ENCODE assay signal across 39 cellular contexts in the genomic region with DNA sequence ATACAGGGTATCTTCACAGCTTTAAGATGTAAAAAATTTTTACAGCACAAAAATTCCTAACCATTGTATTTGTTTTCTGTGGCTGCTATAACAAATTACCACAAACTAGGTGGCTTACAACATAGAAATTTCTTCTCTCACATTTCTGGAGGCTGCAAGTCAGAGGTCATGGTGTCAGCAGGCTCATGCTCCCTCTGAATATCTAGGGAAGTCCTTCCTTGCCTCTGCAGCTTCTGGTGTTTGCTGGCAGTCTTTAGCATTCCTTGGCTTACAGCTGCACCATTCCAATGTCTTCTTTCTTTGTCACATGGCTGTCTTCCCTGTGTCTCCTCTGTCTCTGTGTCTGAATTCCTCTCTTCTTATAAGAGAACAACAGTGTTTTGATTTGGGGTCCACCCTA.
"Had no signal": no experiment of that assay in that cellular context is flagged by ENCODE, and none has a peak within 500 bp of the region (broad histone marks: within the 10 kb centered on the region; RNA-seq: fewer than 3 reads in every experiment).

No MANE protein-coding gene starts in this region.

- ATAC-seq: activated naive CD4-positive, alpha-beta T cell treated with anti-CD3 and anti-CD28 coated beads, Interleukin-2, amount 50 U/mL, for 72 hours; activated naive CD8-positive, alpha-beta T cell treated with anti-CD3 and anti-CD28 coated beads, Interleukin-2, amount 50 U/mL, for 24 hours; activated T-cell treated with anti-CD3 and anti-CD28 coated beads, Interleukin-2, amount 50 U/mL, for 4 hours; activated T-helper 17 cell treated with anti-CD3 and anti-CD28 coated beads, Interleukin-2, amount 50 U/mL, for 72 hours; body of pancreas had no signal

- H3K4me3 ChIP-seq: adrenal gland, ascending aorta, body of pancreas, breast epithelium, cardiac muscle cell had no signal

- H3K27ac ChIP-seq: adrenal gland, ascending aorta, body of pancreas, brain microvascular endothelial cell, breast epithelium, cardiac muscle cell had no signal

- H3K36me3 Mint-ChIP-seq: activated naive CD4-positive, alpha-beta T cell treated with anti-CD3 and anti-CD28 coated beads, Interleukin-2, amount 10 ng/mL, durations not matched to agents 7 days and 5 days; brain had no signal

- DNase-seq: activated effector memory CD4-positive, alpha-beta T cell treated with anti-CD3 and anti-CD28 coated beads, Interleukin-2, amount 50 U/mL, for 16 hours; activated effector memory CD4-positive, alpha-beta T cell treated with Interleukin-2 at 50 U/mL for 16 hours; activated gamma-delta T cell; activated gamma-delta T cell treated with Interleukin-2 at 50 U/mL for 16 hours; activated naive CD4-positive, alpha-beta T cell; activated naive CD4-positive, alpha-beta T cell treated with anti-CD3 and anti-CD28 coated beads for 36 hours; activated naive CD4-positive, alpha-beta T cell treated with anti-CD3 and anti-CD28 coated beads, Interleukin-2, amount 10 ng/mL, durations not matched to agents 7 days and 5 days; activated naive CD4-positive, alpha-beta T cell treated with anti-CD3 and anti-CD28 coated beads, Interleukin-2, amount 50 U/mL, for 16 hours; activated naive CD4-positive, alpha-beta T cell treated with Interleukin-2 at 50 U/mL for 16 hours; activated naive CD8-positive, alpha-beta T cell treated with anti-CD3 and anti-CD28 coated beads for 36 hours; activated naive CD8-positive, alpha-beta T cell treated with anti-CD3 and anti-CD28 coated beads, Interleukin-2, amount 10 ng/mL, durations not matched to agents 7 days and 5 days; activated naive CD8-positive, alpha-beta T cell treated with anti-CD3 and anti-CD28 coated beads, Interleukin-2, amount 50 U/mL, for 24 hours; activated T-cell treated with anti-CD3 and anti-CD28 coated beads, Interleukin-2, amount 50 U/mL, for 1 hour; activated T-cell treated with anti-CD3 and anti-CD28 coated beads, Interleukin-2, amount 50 U/mL, for 24 hours; activated T-cell treated with anti-CD3 and anti-CD28 coated beads, Interleukin-2, amount 50 U/mL, for 4 hours; activated T-cell treated with anti-CD3 and anti-CD28 coated beads, Interleukin-2, amount 50 U/mL, for 48 hours; adrenal gland; amniotic stem cell; amygdala; anterior cingulate cortex; aorta; body of pancreas; brain microvascular endothelial cell; caudate nucleus; central memory CD4-positive, alpha-beta T cell; cerebellar nuclear complex had no signal

- H3K36me3 ChIP-seq: adrenal gland, ascending aorta, brain microvascular endothelial cell, breast epithelium, cardiac muscle cell had no signal

- H3K27ac Mint-ChIP-seq: activated naive CD4-positive, alpha-beta T cell treated with anti-CD3 and anti-CD28 coated beads for 36 hours; activated naive CD4-positive, alpha-beta T cell treated with anti-CD3 and anti-CD28 coated beads, Interleukin-2, amount 10 ng/mL, durations not matched to agents 7 days and 5 days; activated naive CD4-positive, alpha-beta T cell treated with anti-CD3 and anti-CD28 coated beads, Interleukin-2, amount 50 U/mL, for 24 hours; activated naive CD4-positive, alpha-beta T cell treated with anti-CD3 and anti-CD28 coated beads, Interleukin-2, amount 50 U/mL, for 72 hours; activated naive CD8-positive, alpha-beta T cell; activated naive CD8-positive, alpha-beta T cell treated with anti-CD3 and anti-CD28 coated beads for 36 hours; activated naive CD8-positive, alpha-beta T cell treated with anti-CD3 and anti-CD28 coated beads, Interleukin-2, amount 10 ng/mL, durations not matched to agents 7 days and 5 days; activated naive CD8-positive, alpha-beta T cell treated with anti-CD3 and anti-CD28 coated beads, Interleukin-2, amount 50 U/mL, for 24 hours; activated T-cell treated with anti-CD3 and anti-CD28 coated beads, Interleukin-2, amount 50 U/mL, for 24 hours; activated T-helper 1 cell treated with anti-CD3 and anti-CD28 coated beads, Interleukin-12 subunit alpha, Interleukin-12 subunit beta, Interleukin-2, Interleukin-4 antibody, amounts not matched to agents 30 ng/mL and 10 ng/mL and 1 ng/mL, durations not matched to agents 14 hours and 24 hours and 36 hours; activated T-helper 17 cell treated with anti-CD3 and anti-CD28 coated beads, Interleukin-2, amount 50 U/mL, for 72 hours; activated T-helper 2 cell treated with anti-CD3 and anti-CD28 coated beads, Interferon-gamma antibody, Interleukin-2, Interleukin-4, amounts not matched to agents 10 μg/mL and 5 μg/mL and 100 μg/mL, durations not matched to agents 14 hours and 24 hours and 36 hours; brain had no signal

- H3K27me3 ChIP-seq: adrenal gland, ascending aorta, body of pancreas, brain microvascular endothelial cell, breast epithelium, cardiac muscle cell had no signal

- H3K27me3 Mint-ChIP-seq: activated naive CD4-positive, alpha-beta T cell treated with anti-CD3 and anti-CD28 coated beads, Interleukin-2, amount 50 U/mL, for 24 hours; activated naive CD8-positive, alpha-beta T cell; activated naive CD8-positive, alpha-beta T cell treated with anti-CD3 and anti-CD28 coated beads for 36 hours; activated naive CD8-positive, alpha-beta T cell treated with anti-CD3 and anti-CD28 coated beads, Interleukin-2, amount 10 ng/mL, durations not matched to agents 7 days and 5 days; activated naive CD8-positive, alpha-beta T cell treated with anti-CD3 and anti-CD28 coated beads, Interleukin-2, amount 50 U/mL, for 24 hours; activated T-cell treated with anti-CD3 and anti-CD28 coated beads, Interleukin-2, amount 50 U/mL, for 24 hours; activated T-helper 17 cell treated with anti-CD3 and anti-CD28 coated beads, Interleukin-2, amount 50 U/mL, for 72 hours had no signal

- H3K4me1 Mint-ChIP-seq: activated naive CD4-positive, alpha-beta T cell treated with anti-CD3 and anti-CD28 coated beads, Interleukin-2, amount 10 ng/mL, durations not matched to agents 7 days and 5 days; activated naive CD4-positive, alpha-beta T cell treated with anti-CD3 and anti-CD28 coated beads, Interleukin-2, amount 50 U/mL, for 24 hours; activated naive CD8-positive, alpha-beta T cell treated with anti-CD3 and anti-CD28 coated beads for 36 hours; activated naive CD8-positive, alpha-beta T cell treated with anti-CD3 and anti-CD28 coated beads, Interleukin-2, amount 10 ng/mL, durations not matched to agents 7 days and 5 days; activated naive CD8-positive, alpha-beta T cell treated with anti-CD3 and anti-CD28 coated beads, Interleukin-2, amount 50 U/mL, for 24 hours; activated T-helper 17 cell treated with anti-CD3 and anti-CD28 coated beads, Interleukin-2, amount 50 U/mL, for 72 hours; brain; central memory CD8-positive, alpha-beta T cell had no signal

- H3K4me1 ChIP-seq: adrenal gland, ascending aorta, body of pancreas, breast epithelium had no signal

- H3K9me3 ChIP-seq: adrenal gland had no signal

- FAIRE-seq: astrocyte, bronchial epithelial cell had no signal

- H3K4me3 Mint-ChIP-seq: activated naive CD4-positive, alpha-beta T cell treated with anti-CD3 and anti-CD28 coated beads for 36 hours; activated naive CD4-positive, alpha-beta T cell treated with anti-CD3 and anti-CD28 coated beads, Interleukin-2, amount 10 ng/mL, durations not matched to agents 7 days and 5 days; activated naive CD4-positive, alpha-beta T cell treated with anti-CD3 and anti-CD28 coated beads, Interleukin-2, amount 50 U/mL, for 24 hours; activated naive CD8-positive, alpha-beta T cell; activated naive CD8-positive, alpha-beta T cell treated with anti-CD3 and anti-CD28 coated beads for 36 hours; activated naive CD8-positive, alpha-beta T cell treated with anti-CD3 and anti-CD28 coated beads, Interleukin-2, amount 10 ng/mL, durations not matched to agents 7 days and 5 days; activated naive CD8-positive, alpha-beta T cell treated with anti-CD3 and anti-CD28 coated beads, Interleukin-2, amount 50 U/mL, for 24 hours; activated T-cell treated with anti-CD3 and anti-CD28 coated beads, Interleukin-2, amount 50 U/mL, for 24 hours; activated T-cell treated with anti-CD3 and anti-CD28 coated beads, Interleukin-2, amount 50 U/mL, for 4 hours; activated T-helper 1 cell treated with anti-CD3 and anti-CD28 coated beads, Interleukin-12 subunit alpha, Interleukin-12 subunit beta, Interleukin-2, Interleukin-4 antibody, amounts not matched to agents 30 ng/mL and 10 ng/mL and 1 ng/mL, durations not matched to agents 14 hours and 24 hours and 36 hours; activated T-helper 17 cell treated with anti-CD3 and anti-CD28 coated beads, Interleukin-2, amount 50 U/mL, for 72 hours; brain; central memory CD8-positive, alpha-beta T cell had no signal

- H3K9me3 Mint-ChIP-seq: activated T-helper 17 cell treated with anti-CD3 and anti-CD28 coated beads, Interleukin-2, amount 50 U/mL, for 72 hours; central memory CD8-positive, alpha-beta T cell had no signal
